In the genomic region with DNA sequence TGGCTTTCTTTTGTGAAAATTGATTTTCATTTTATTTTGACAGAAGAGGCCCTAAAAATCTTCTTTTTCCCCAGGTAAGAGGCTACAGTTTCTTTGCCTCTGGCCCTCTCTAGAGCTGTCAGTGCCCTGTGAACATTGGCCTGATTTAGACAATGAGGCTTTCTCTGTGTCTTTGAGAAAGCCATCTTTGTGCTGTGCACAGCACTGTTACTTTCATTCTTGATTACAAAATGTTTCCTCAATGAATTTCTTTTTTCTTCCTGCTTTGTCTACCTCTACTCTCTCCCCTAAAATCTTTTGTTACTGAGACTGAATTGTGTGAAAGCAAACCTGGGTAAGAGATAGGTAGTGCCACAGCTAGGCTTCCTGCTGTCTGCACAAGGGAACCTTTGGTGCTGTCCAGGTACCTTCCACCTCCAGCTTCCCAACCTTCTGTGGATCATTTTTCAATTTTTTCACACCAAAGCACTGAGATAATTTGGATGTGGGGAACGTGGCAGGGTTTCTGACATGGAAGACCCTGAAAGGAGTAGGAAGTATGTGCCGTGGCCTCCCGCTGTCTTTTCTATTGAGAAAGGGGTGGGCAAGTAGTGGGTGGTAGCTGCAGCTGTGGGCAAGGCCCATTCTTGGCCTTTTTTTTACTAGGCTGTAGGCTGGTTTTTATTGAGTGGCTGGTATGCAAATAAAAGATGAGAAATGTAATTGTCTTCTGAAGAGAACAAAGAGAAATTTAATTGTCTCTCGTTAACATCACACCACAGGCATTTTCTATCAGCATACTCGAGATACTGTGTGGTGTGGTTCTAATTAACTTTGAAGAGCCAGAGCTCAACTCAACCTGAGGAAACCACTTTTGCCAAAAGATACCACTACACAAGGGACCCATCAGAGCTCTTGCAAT, we compare ENCODE assay signal across 9 cellular contexts. TPM values are rescaled to one million over a fixed set of nuclear protein-coding genes. Genes with fewer than 3 reads are reported as not detected.
A peak's percentile ranks its signal among the peaks of the same experiment; 100 is the strongest.
DNase-seq lines count a peak whose midpoint lies in the region; ATAC-seq, FAIRE-seq and TF ChIP-seq lines count a peak whose summit lies in the region.
"Had no signal": no experiment of that assay in that cellular context is flagged by ENCODE, and none has a peak within 500 bp of the region (broad histone marks: within the 10 kb centered on the region; RNA-seq: fewer than 3 reads in every experiment).

No MANE protein-coding gene starts in this region.

- H3K27me3 ChIP-seq in Panc1 (ENCODE audit: control insufficient read depth, insufficient read depth, low read length) (no peaks in the 10 kb centered on the region), endodermal cell (ENCODE audit: control insufficient read depth, insufficient read depth, low read length, poor library complexity, severe bottlenecking) (no peaks in the 10 kb centered on the region), sigmoid colon (no peaks in the 10 kb centered on the region), Karpas-422 (ENCODE audit: low read length) (no peaks in the 10 kb centered on the region)

- H3K27ac ChIP-seq in Panc1 (ENCODE audit: low read length), result no peak overlapping the region
- H3K27ac ChIP-seq in endodermal cell (ENCODE audit: low read depth, low read length), result peak overlapping the region; percentile 20
- H3K27ac ChIP-seq in sigmoid colon, result peak overlapping the region; percentile 4 to 48 (median 29)
- no peak overlapping the region for H3K27ac ChIP-seq in Karpas-422 (ENCODE audit: low read length)
- H3K27ac ChIP-seq: cardiac muscle cell had no signal

- H3K9me3 ChIP-seq in Panc1 (ENCODE audit: control insufficient read depth, insufficient read depth, low read depth, low read length), result no peaks in the 10 kb centered on the region
- no peaks in the 10 kb centered on the region for H3K9me3 ChIP-seq in endodermal cell (ENCODE audit: control insufficient read depth, low read length)
- H3K9me3 ChIP-seq in sigmoid colon, result no peaks in the 10 kb centered on the region
- no peaks in the 10 kb centered on the region for H3K9me3 ChIP-seq in Karpas-422 (ENCODE audit: low read length)

- in situ Hi-C loops in Panc1 (cut with HindIII; ENCODE audit: low pct_unique_long_range_greater_than_20kb, low sequenced_read_pairs), result no loop called here

- 38 to 58% methylated on average over 2 to 3 of the region's 5 CpGs for WGBS in endodermal cell (ENCODE audit: insufficient coverage in 1 of 2, insufficient read length in 1 of 2), 2 experiments
- 58 to 66% methylated on average over 5 of the region's 5 CpGs for WGBS in sigmoid colon, 2 donors

- TF ChIP-seq POLR2A in GM12891 (IDR thresholded peaks at IDR 0.05; ENCODE audit: low read depth, low read length) (no peak), sigmoid colon (IDR thresholded peaks at IDR 0.05) (no peak)

- FAIRE-seq in GM12891 (lab: Jason Lieb, UNC), result peak; percentile 50

- no peaks in the 10 kb centered on the region for H3K9me2 ChIP-seq in Karpas-422 (replicated peaks; ENCODE audit: insufficient read depth, low read length)

- TF ChIP-seq CTCF in Panc1 (IDR thresholded peaks at IDR 0.05), result no peak
- TF ChIP-seq CTCF in endodermal cell (conservative IDR thresholded peaks at IDR 0.05), result no peak
- TF ChIP-seq CTCF in sigmoid colon (IDR thresholded peaks at IDR 0.05), result no peak

- intact Hi-C loops in Panc1 (cut with micrococcal nuclease; ENCODE audit: unreplicated experiment), result no loop called here
- intact Hi-C loops in sigmoid colon (cut with DNase I), result no loop called here

- H3K4me3 Mint-ChIP-seq in endodermal cell, result no peak overlapping the region

- H3K4me3 ChIP-seq in Panc1 (ENCODE audit: low read depth in 2 of 2, low read length in 2 of 2), result no peak overlapping the region
- no peak overlapping the region for H3K4me3 ChIP-seq in endodermal cell (ENCODE audit: low read length)
- H3K4me3 ChIP-seq in sigmoid colon, result no peak overlapping the region
- H3K4me3 ChIP-seq in Karpas-422 (ENCODE audit: low read length), result no peak overlapping the region
- H3K4me3 ChIP-seq: cardiac muscle cell had no signal

- H3K4me1 Mint-ChIP-seq in endodermal cell, result peaks cover 18% of the 10 kb centered on the region

- CTCF ChIA-PET in Panc1 (lab: Charles Lee), result no interaction called here

- no peak overlapping the region for H3K4me2 ChIP-seq in Karpas-422 (ENCODE audit: low read depth, low read length, poor library complexity, severe bottlenecking)

- no peaks in the 10 kb centered on the region for H3K27me3 Mint-ChIP-seq in endodermal cell (ENCODE audit: insufficient read depth)

- H3K36me3 ChIP-seq in Panc1 (ENCODE audit: control insufficient read depth, insufficient read depth, low read length) (no peaks in the 10 kb centered on the region), endodermal cell (ENCODE audit: control insufficient read depth, insufficient read depth, low read length) (no peaks in the 10 kb centered on the region), sigmoid colon (no peaks in the 10 kb centered on the region), Karpas-422 (ENCODE audit: insufficient read depth, low read length) (no peaks in the 10 kb centered on the region)
- H3K36me3 ChIP-seq: cardiac muscle cell had no signal

- peak overlapping the region; percentile 71 for H3K27ac Mint-ChIP-seq in endodermal cell

- no peak for TF ChIP-seq EP300 in sigmoid colon (IDR thresholded peaks at IDR 0.05)

- no peak overlapping the region for H3K9ac ChIP-seq in endodermal cell (ENCODE audit: extremely low read depth, low read length, poor library complexity, severe bottlenecking)
- no peak overlapping the region for H3K9ac ChIP-seq in Karpas-422 (ENCODE audit: low read length)

- no TSS peak for BruUV-seq in Panc1 (replicated peaks; lab: Mats Ljungman, UMichigan)

- H2AFZ ChIP-seq in Karpas-422 (ENCODE audit: low read length), result no peak overlapping the region

- no peak for DNase-seq in GM12891 (ENCODE audit: insufficient read length, low spot score)
- no peak for DNase-seq in Panc1 (ENCODE audit: low read depth, low spot score)
- peak; percentile 55 for DNase-seq in endodermal cell
- DNase-seq in sigmoid colon, result no peak
- no peak for DNase-seq in HCEC 1CT
- no peak for DNase-seq in Karpas-422

- ATAC-seq in Panc1, result 0 out of 2 replicates have a peak, but pooled peaks have one; percentile 26
- ATAC-seq in GM19395 (IDR thresholded peaks at IDR 0.05; ENCODE audit: unreplicated experiment), result no peak
- no peak for ATAC-seq in HG03097 (IDR thresholded peaks at IDR 0.05; ENCODE audit: low FRiP score, unreplicated experiment)

- no peaks in the 10 kb centered on the region for H3K79me2 ChIP-seq in Karpas-422 (ENCODE audit: low read length)

- peaks cover 5% of the 10 kb centered on the region for H4K20me1 ChIP-seq in Karpas-422 (ENCODE audit: insufficient read depth, low read depth, low read length)

- no peaks in the 10 kb centered on the region for H3K36me3 Mint-ChIP-seq in endodermal cell (ENCODE audit: low read depth)

- H3K4me1 ChIP-seq in Panc1 (ENCODE audit: control insufficient read depth, insufficient read depth, low read length) (no peaks in the 10 kb centered on the region), endodermal cell (ENCODE audit: control insufficient read depth, insufficient read depth, low read length) (peaks cover 4% of the 10 kb centered on the region), sigmoid colon (peaks cover 0 to 38% (median 28%) of the 10 kb centered on the region in 4 donors), Karpas-422 (ENCODE audit: low read length) (peaks cover 6% of the 10 kb centered on the region; the same call in 1 of the 2 replicates)

- POLR2A ChIA-PET in Panc1 (lab: Charles Lee), result no interaction called here

- no peaks in the 10 kb centered on the region for H3K9me3 Mint-ChIP-seq in endodermal cell

TF ChIP-seq in GM12891, 5 proteins besides CTCF, POLR2A, EP300 and RAD21:
- no peak for TF ChIP-seq POLR2AphosphoS5 (IDR thresholded peaks at IDR 0.05; ENCODE audit: low read depth, low read length)
- TF ChIP-seq TAF1 (IDR thresholded peaks at IDR 0.05; ENCODE audit: low read depth, low read length), result no peak
- TF ChIP-seq SPI1 (IDR thresholded peaks at IDR 0.05; ENCODE audit: low read depth, low read length), result no peak
- no peak for TF ChIP-seq POU2F2 (IDR thresholded peaks at IDR 0.05; ENCODE audit: low read depth, low read length)
- no peak for TF ChIP-seq PAX5 (IDR thresholded peaks at IDR 0.05; ENCODE audit: insufficient read depth, low read length, severe bottlenecking)

RNA-seq across cellular contexts. Expression of a gene that starts 21.0 kb away (rescaled TPM):
- 55.6 TPM for polyA plus RNA-seq in GM12891 (2012; ENCODE audit: low read depth, missing spikeins)
- total RNA-seq in Panc1 (2021; ENCODE audit: unreplicated experiment) (17.6 TPM), endodermal cell (10 to 100 TPM; 21.9 to 28.8 TPM), sigmoid colon (10 to 100 TPM; 21.7 to 30.4 (median 29.8) TPM)
- polyA plus RNA-seq in Panc1 (2012; ENCODE audit: insufficient read length), result 9.0 TPM
- polyA plus RNA-seq in endodermal cell (2013, experiment 1 of 2), result 27.5 TPM
- polyA plus RNA-seq in endodermal cell (2013, experiment 2 of 2), result 27.5 TPM
- 10 to 100 TPM in 2 of 3 donors, 1 to 10 TPM in 1; 6.5 to 13.6 (median 10.8) TPM for polyA plus RNA-seq in sigmoid colon
- total RNA-seq in Karpas-422 (2014; rRNA removed; shearing (Covaris generic); ENCODE audit: low replicate concordance), result 4.9 and 14.2 TPM in 2 replicates

RNA-seq across cellular contexts. Expression of a gene that starts 53.1 kb away (rescaled TPM):
- polyA plus RNA-seq in GM12891 (2012; ENCODE audit: low read depth, missing spikeins), result 319 TPM
- total RNA-seq in Panc1 (2021; ENCODE audit: unreplicated experiment) (61.3 TPM), endodermal cell (10 to 100 TPM; 56.2 to 68.8 TPM), sigmoid colon (100 to 1,000 TPM in 2 of 4 donors, 10 to 100 TPM in 2; 63.3 to 200 (median 143) TPM)
- 24.1 TPM for polyA plus RNA-seq in Panc1 (2012; ENCODE audit: insufficient read length)
- 187 TPM for polyA plus RNA-seq in endodermal cell (2013, experiment 1 of 2)
- polyA plus RNA-seq in endodermal cell (2013, experiment 2 of 2), result 190 TPM
- 100 to 1,000 TPM; 172 to 417 (median 405) TPM for polyA plus RNA-seq in sigmoid colon
- total RNA-seq in Karpas-422 (2014; rRNA removed; shearing (Covaris generic); ENCODE audit: low replicate concordance), result 36.3 and 72.8 TPM in 2 replicates

Comparison
In these comparisons a context has a peak if more than half of its experiments do, and no peak if none do; other contexts are left out.
1. H3K27ac ChIP-seq: peak in endodermal cell (single experiment) and sigmoid colon (4 of 4); none in Panc1 (single experiment) and Karpas-422 (single experiment).